In genomic region chr18:24273596-24273995, GRCh38 we compare ENCODE assay signal across 1 cellular context.
TF ChIP-seq lines count a peak whose summit lies in the region.

No MANE protein-coding gene starts in this region.

TF ChIP-seq in WTC11, 78 proteins besides CTCF, POLR2A, EP300 and RAD21 (continued from another document):
- TF ChIP-seq, protein P1, sequence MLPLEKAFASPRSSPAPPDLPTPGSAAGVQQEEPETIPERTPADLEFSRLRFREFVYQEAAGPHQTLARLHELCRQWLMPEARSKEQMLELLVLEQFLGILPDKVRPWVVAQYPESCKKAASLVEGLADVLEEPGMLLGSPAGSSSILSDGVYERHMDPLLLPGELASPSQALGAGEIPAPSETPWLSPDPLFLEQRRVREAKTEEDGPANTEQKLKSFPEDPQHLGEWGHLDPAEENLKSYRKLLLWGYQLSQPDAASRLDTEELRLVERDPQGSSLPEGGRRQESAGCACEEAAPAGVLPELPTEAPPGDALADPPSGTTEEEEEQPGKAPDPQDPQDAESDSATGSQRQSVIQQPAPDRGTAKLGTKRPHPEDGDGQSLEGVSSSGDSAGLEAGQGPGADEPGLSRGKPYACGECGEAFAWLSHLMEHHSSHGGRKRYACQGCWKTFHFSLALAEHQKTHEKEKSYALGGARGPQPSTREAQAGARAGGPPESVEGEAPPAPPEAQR (CRISPR knock-in tag; IDR thresholded peaks at IDR 0.05), result no peak
- TF ChIP-seq USF1 (CRISPR knock-in tag; IDR thresholded peaks at IDR 0.05), result no peak
- TF ChIP-seq STAT6 (CRISPR knock-in tag; conservative IDR thresholded peaks at IDR 0.05; ENCODE audit: low read depth), result no peak
- TF ChIP-seq, protein P2, sequence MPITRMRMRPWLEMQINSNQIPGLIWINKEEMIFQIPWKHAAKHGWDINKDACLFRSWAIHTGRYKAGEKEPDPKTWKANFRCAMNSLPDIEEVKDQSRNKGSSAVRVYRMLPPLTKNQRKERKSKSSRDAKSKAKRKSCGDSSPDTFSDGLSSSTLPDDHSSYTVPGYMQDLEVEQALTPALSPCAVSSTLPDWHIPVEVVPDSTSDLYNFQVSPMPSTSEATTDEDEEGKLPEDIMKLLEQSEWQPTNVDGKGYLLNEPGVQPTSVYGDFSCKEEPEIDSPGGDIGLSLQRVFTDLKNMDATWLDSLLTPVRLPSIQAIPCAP (CRISPR knock-in tag; IDR thresholded peaks at IDR 0.05), result no peak
- no peak for TF ChIP-seq TP53 (CRISPR knock-in tag; IDR thresholded peaks at IDR 0.05)
TF ChIP-seq in WTC11: peak in this region for 0.
